1 cellular context compared by ENCODE assay signal in genomic region chr4:183098723-183099536, GRCh38.
A peak's percentile ranks its signal among the peaks of the same experiment; 100 is the strongest.
TF ChIP-seq lines count a peak whose summit lies in the region.

Gene WWC2 (plus strand): TSS chr4:183099257. CDS start chr4:183099492, 235 bp downstream.

TF ChIP-seq in WTC11, 78 proteins besides CTCF, POLR2A, EP300 and RAD21 (continued from another document):
- TF ChIP-seq STAT6 (CRISPR knock-in tag; conservative IDR thresholded peaks at IDR 0.05; ENCODE audit: low read depth): peak; percentile 51; the same call in 1 of the 2 replicates
- TF ChIP-seq, protein P1, sequence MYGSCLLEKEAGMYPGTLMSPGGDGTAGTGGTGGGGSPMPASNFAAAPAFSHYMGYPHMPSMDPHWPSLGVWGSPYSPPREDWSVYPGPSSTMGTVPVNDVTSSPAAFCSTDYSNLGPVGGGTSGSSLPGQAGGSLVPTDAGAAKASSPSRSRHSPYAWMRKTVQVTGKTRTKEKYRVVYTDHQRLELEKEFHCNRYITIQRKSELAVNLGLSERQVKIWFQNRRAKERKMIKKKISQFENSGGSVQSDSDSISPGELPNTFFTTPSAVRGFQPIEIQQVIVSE (CRISPR knock-in tag; IDR thresholded peaks at IDR 0.05; ENCODE audit: borderline replicate concordance): no peak
- TF ChIP-seq NFYB (CRISPR knock-in tag; conservative IDR thresholded peaks at IDR 0.05; ENCODE audit: low read depth): no peak; the same call in 1 of the 2 replicates
- peak; percentile 72; the same call in 1 of the 2 replicates for TF ChIP-seq ZNF416 (CRISPR knock-in tag; IDR thresholded peaks at IDR 0.05)
- TF ChIP-seq TP53 (CRISPR knock-in tag; IDR thresholded peaks at IDR 0.05): peak; percentile 13
- TF ChIP-seq ZNF423 (CRISPR knock-in tag; IDR thresholded peaks at IDR 0.05): 0 out of 2 replicates have a peak, but pooled peaks have one; percentile 46
- peak; percentile 67 for TF ChIP-seq ZNF232 (CRISPR knock-in tag; IDR thresholded peaks at IDR 0.05)
- 0 out of 2 replicates have a peak, but pooled peaks have one; percentile 22 for TF ChIP-seq E2F1 (CRISPR knock-in tag; IDR thresholded peaks at IDR 0.05)
